8 cellular contexts compared by ENCODE assay signal in the genomic region with DNA sequence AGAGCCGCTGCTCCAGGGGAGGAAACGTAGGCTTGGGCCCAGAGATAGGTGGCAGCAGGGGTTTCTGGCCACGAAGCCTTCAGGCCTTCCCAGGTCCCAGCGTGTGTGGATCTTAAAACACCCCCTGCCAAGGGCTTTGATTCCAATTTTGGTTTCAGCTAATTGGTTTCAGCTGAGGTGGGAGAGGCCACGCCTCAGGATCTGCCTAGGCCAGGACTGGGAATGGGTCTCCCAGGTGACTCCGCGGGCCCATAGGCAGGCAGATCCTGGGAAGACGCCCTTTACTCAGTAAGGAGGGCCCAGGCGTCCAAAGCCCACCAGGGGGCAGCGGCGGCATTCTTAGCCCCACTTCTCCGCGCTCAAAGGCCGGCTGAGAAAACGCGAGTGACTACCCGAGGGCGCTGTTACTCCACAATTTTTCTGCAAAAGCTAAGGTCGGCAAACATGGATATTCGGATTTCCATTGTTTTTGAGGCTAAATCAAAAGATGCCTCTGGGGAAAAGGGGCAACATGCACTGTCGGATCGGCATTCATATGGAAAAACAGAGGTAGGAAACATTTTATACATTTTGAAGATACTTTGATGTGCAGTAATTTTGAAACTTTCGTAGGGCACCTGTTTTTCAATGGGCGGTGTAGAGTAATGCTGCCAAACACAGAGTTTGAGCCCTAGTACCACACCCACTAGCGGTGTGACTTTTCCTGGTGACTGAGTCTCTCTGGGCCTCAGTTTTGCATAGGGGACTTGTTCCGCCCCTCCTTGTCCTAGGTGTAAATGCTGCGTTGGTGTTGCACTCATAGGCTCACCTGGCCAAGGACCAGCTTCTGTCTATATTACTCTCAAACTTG. TPM values are rescaled to one million over a fixed set of nuclear protein-coding genes. Genes with fewer than 3 reads are reported as not detected.
DNase-seq lines count a peak whose midpoint lies in the region; ATAC-seq and TF ChIP-seq lines count a peak whose summit lies in the region.

No MANE protein-coding gene starts in this region.

- H2AFZ ChIP-seq in KMS-11 (ENCODE audit: low read depth) = no peak overlapping the region

- DNase-seq in GOT3 (lab: John Stamatoyannopoulos, UW) (peak; percentile 15), RWPE2 (ENCODE audit: low spot score) (peak; percentile 81), activated gamma-delta T cell (lab: John Stamatoyannopoulos, UW) (peak; percentile 17), foreskin melanocyte (peak; percentile 66), occipital lobe (lab: John Stamatoyannopoulos, UW) (peak; percentile 68), testis (peak; percentile 93)

- H3K9ac ChIP-seq in ES-I3 (ENCODE audit: low read depth, low read length) (peak overlapping the region; percentile 12), KMS-11 (no peak overlapping the region)

- H4K20me1 ChIP-seq in KMS-11 (ENCODE audit: insufficient read depth) = no peaks in the 10 kb centered on the region

- H3K4me2 ChIP-seq in KMS-11 = 0 out of 2 replicates have a peak overlapping the region, but pooled peaks have one; percentile 25

- no peaks in the 10 kb centered on the region for H3K79me2 ChIP-seq in KMS-11 (ENCODE audit: insufficient read depth, low read depth)

- intact Hi-C loops in testis (cut with DNase I; ENCODE audit: low total_unique reads) = no loop called here

- no peaks in the 10 kb centered on the region for H3K9me3 ChIP-seq in ES-I3 (ENCODE audit: control insufficient read depth, insufficient read depth, low read length)
- no peaks in the 10 kb centered on the region for H3K9me3 ChIP-seq in RWPE2 (ENCODE audit: severe bottlenecking)
- H3K9me3 ChIP-seq in testis = no peaks in the 10 kb centered on the region

- TF ChIP-seq CTCF in KMS-11 (conservative IDR thresholded peaks at IDR 0.05; ENCODE audit: low read depth, low read length) (peak; percentile 66), RWPE2 (IDR thresholded peaks at IDR 0.05; ENCODE audit: poor library complexity, severe bottlenecking) (peak; percentile 99), testis (IDR thresholded peaks at IDR 0.05) (peak; percentile 92 to 96 (median 92))

- peaks cover 11% of the 10 kb centered on the region for H3K4me1 ChIP-seq in ES-I3 (ENCODE audit: insufficient read depth, low read length)
- H3K4me1 ChIP-seq in KMS-11 (ENCODE audit: low read depth, poor library complexity, severe bottlenecking) = no peaks in the 10 kb centered on the region
- H3K4me1 ChIP-seq in RWPE2 (ENCODE audit: insufficient read depth, poor library complexity, severe bottlenecking) = peaks cover 4% of the 10 kb centered on the region
- no peaks in the 10 kb centered on the region for H3K4me1 ChIP-seq in testis

- WGBS in testis, 2 donors = 23 to 26% methylated on average over 23 to 27 of the region's 27 CpGs

- no peaks in the 10 kb centered on the region for H3K27me3 ChIP-seq in KMS-11 (ENCODE audit: insufficient read depth, low read depth)
- no peaks in the 10 kb centered on the region for H3K27me3 ChIP-seq in RWPE2 (ENCODE audit: insufficient read depth, poor library complexity, severe bottlenecking)
- no peaks in the 10 kb centered on the region for H3K27me3 ChIP-seq in testis

- H3K36me3 ChIP-seq in ES-I3 (ENCODE audit: insufficient read depth, low read length) = no peaks in the 10 kb centered on the region
- H3K36me3 ChIP-seq in KMS-11 (ENCODE audit: insufficient read depth) = no peaks in the 10 kb centered on the region
- H3K36me3 ChIP-seq in RWPE2 (ENCODE audit: low read depth) = no peaks in the 10 kb centered on the region
- H3K36me3 ChIP-seq in testis (ENCODE audit: low read depth, missing control alignments) = no peaks in the 10 kb centered on the region

- TF ChIP-seq POLR2A in testis (IDR thresholded peaks at IDR 0.05) = no peak

- peak; percentile 98 for ATAC-seq in RWPE2 (ENCODE audit: low read depth)

- H3K4me3 ChIP-seq in KMS-11 (IDR thresholded peaks at IDR 0.05; ENCODE audit: insufficient read depth, low read depth, low read length) (no peak overlapping the region), RWPE2 (ENCODE audit: severe bottlenecking) (no peak overlapping the region), testis (no peak overlapping the region)

- H3K27ac ChIP-seq in KMS-11 (no peak overlapping the region), RWPE2 (ENCODE audit: poor library complexity, severe bottlenecking) (no peak overlapping the region), testis (no peak overlapping the region)

RNA-seq across cellular contexts. Expression of a gene that starts 31.8 kb away (rescaled TPM):
- 35.4 TPM for total RNA-seq in occipital lobe
- 10 to 100 TPM; 16.8 to 21.2 TPM for total RNA-seq in testis
- 16.5 TPM for polyA plus RNA-seq in testis (ENCODE audit: insufficient read depth, low read depth, low replicate concordance)

RNA-seq across cellular contexts. Expression of a gene that starts 48.8 kb away (rescaled TPM):
- total RNA-seq in occipital lobe = 21.5 TPM
- total RNA-seq in testis = 10 to 100 TPM; 34.0 to 40.3 TPM
- 37.9 TPM for polyA plus RNA-seq in testis (ENCODE audit: insufficient read depth, low read depth, low replicate concordance)

Comparison
In these comparisons a context has a peak if more than half of its experiments do, and no peak if none do; other contexts are left out.
1. DNase-seq: peak in every context shown above with its lines; median percentile 93 in testis; 81 in RWPE2; 68 in occipital lobe; 66 in foreskin melanocyte; 17 in activated gamma-delta T cell; 15 in GOT3.